Comparison of ENCODE assay signal across 1 cellular context in genomic region chr13:27403727-27404385, GRCh38.
A peak's percentile ranks its signal among the peaks of the same experiment; 100 is the strongest.
TF ChIP-seq lines count a peak whose summit lies in the region.

No MANE protein-coding gene starts in this region.

TF ChIP-seq in HepG2, 621 proteins besides CTCF, POLR2A, EP300 and RAD21 (continues in another document):
- TF ChIP-seq POGK (CRISPR knock-in tag; conservative IDR thresholded peaks at IDR 0.05) (no peak), ZC3H4 (CRISPR knock-in tag; IDR thresholded peaks at IDR 0.05; ENCODE audit: borderline replicate concordance) (no peak), ZNF3 (CRISPR knock-in tag; IDR thresholded peaks at IDR 0.05) (no peak), ZNF451 (CRISPR knock-in tag; IDR thresholded peaks at IDR 0.05) (no peak), PHB2 (IDR thresholded peaks at IDR 0.05; ENCODE audit: partially characterized antibody) (no peak), SMARCC2 (IDR thresholded peaks at IDR 0.05) (no peak), HES4 (CRISPR knock-in tag; IDR thresholded peaks at IDR 0.05; ENCODE audit: borderline replicate concordance) (no peak), KLF6 (CRISPR knock-in tag; IDR thresholded peaks at IDR 0.05) (no peak), HNRNPK (IDR thresholded peaks at IDR 0.05; ENCODE audit: low read depth, low read length, poor library complexity, severe bottlenecking) (no peak), ZSCAN20 (CRISPR knock-in tag; IDR thresholded peaks at IDR 0.05; ENCODE audit: borderline replicate concordance) (no peak), GRHL1 (CRISPR knock-in tag; conservative IDR thresholded peaks at IDR 0.05) (no peak), KDM3A (CRISPR knock-in tag; IDR thresholded peaks at IDR 0.05; ENCODE audit: low read depth) (no peak), GABPB1 (CRISPR knock-in tag; IDR thresholded peaks at IDR 0.05) (no peak), ZNF280D (CRISPR knock-in tag; IDR thresholded peaks at IDR 0.05) (peak; percentile 62; the same call in 1 of the 2 replicates), ZNF496 (CRISPR knock-in tag; IDR thresholded peaks at IDR 0.05; ENCODE audit: insufficient replicate concordance) (no peak), CREM (IDR thresholded peaks at IDR 0.05) (no peak), CREM (CRISPR knock-in tag; IDR thresholded peaks at IDR 0.05) (no peak), PHF21A (CRISPR knock-in tag; IDR thresholded peaks at IDR 0.05) (0 out of 2 replicates have a peak, but pooled peaks have one; percentile 33), HMG20A (CRISPR knock-in tag; IDR thresholded peaks at IDR 0.05; ENCODE audit: borderline replicate concordance) (0 out of 2 replicates have a peak, but pooled peaks have one; percentile 8), ZNF691 (CRISPR knock-in tag; IDR thresholded peaks at IDR 0.05; ENCODE audit: borderline replicate concordance, low read depth) (no peak), SP140L (CRISPR knock-in tag; IDR thresholded peaks at IDR 0.05; ENCODE audit: borderline replicate concordance) (no peak), ARHGAP35 (CRISPR knock-in tag; IDR thresholded peaks at IDR 0.05; ENCODE audit: borderline replicate concordance) (no peak), CREBL2 (CRISPR knock-in tag; IDR thresholded peaks at IDR 0.05; ENCODE audit: borderline replicate concordance) (no peak), ZBTB44 (CRISPR knock-in tag; IDR thresholded peaks at IDR 0.05) (no peak), UBTF (CRISPR knock-in tag; IDR thresholded peaks at IDR 0.05) (peak; percentile 22; the same call in 1 of the 2 replicates), BRCA1 (CRISPR knock-in tag; IDR thresholded peaks at IDR 0.05) (no peak), ZNF335 (CRISPR knock-in tag; IDR thresholded peaks at IDR 0.05) (no peak; the same call in 1 of the 2 replicates), ATF2 (CRISPR knock-in tag; IDR thresholded peaks at IDR 0.05) (no peak), KLF13 (CRISPR knock-in tag; IDR thresholded peaks at IDR 0.05) (no peak), RBAK (CRISPR knock-in tag; IDR thresholded peaks at IDR 0.05) (no peak), HNRNPH1 (optimal IDR thresholded peaks at IDR 0.05; ENCODE audit: low read depth, low read length) (no peak), RBM22 (optimal IDR thresholded peaks at IDR 0.05; ENCODE audit: low read length) (no peak), MEIS1 (CRISPR knock-in tag; IDR thresholded peaks at IDR 0.05; ENCODE audit: borderline replicate concordance) (no peak), NCOR1 (IDR thresholded peaks at IDR 0.05; ENCODE audit: borderline replicate concordance, low read length) (peak; percentile 30; the same call in 1 of the 2 replicates), ZNF788 (CRISPR knock-in tag; IDR thresholded peaks at IDR 0.05; ENCODE audit: borderline replicate concordance) (peak; percentile 46; the same call in 1 of the 2 replicates), WIZ (CRISPR knock-in tag; IDR thresholded peaks at IDR 0.05) (no peak), SIN3A (IDR thresholded peaks at IDR 0.05; ENCODE audit: borderline replicate concordance, low read depth, low read length) (no peak), PRDM4 (CRISPR knock-in tag; IDR thresholded peaks at IDR 0.05; ENCODE audit: borderline replicate concordance) (no peak), ZNF230 (CRISPR knock-in tag; IDR thresholded peaks at IDR 0.05) (0 out of 2 replicates have a peak, but pooled peaks have one; percentile 82), NFKB2 (CRISPR knock-in tag; IDR thresholded peaks at IDR 0.05; ENCODE audit: borderline replicate concordance) (no peak), NONO (IDR thresholded peaks at IDR 0.05) (no peak), NONO (CRISPR knock-in tag; conservative IDR thresholded peaks at IDR 0.05) (no peak), MXD3 (CRISPR knock-in tag; IDR thresholded peaks at IDR 0.05) (no peak), PRMT3 (CRISPR knock-in tag; IDR thresholded peaks at IDR 0.05; ENCODE audit: borderline replicate concordance, low read depth) (peak; percentile 57; the same call in 1 of the 2 replicates), ZNF879 (CRISPR knock-in tag; IDR thresholded peaks at IDR 0.05) (peak; percentile 42; the same call in 1 of the 2 replicates), SAP130 (CRISPR knock-in tag; IDR thresholded peaks at IDR 0.05; ENCODE audit: low read depth) (no peak), ZBTB10 (CRISPR knock-in tag; IDR thresholded peaks at IDR 0.05; ENCODE audit: borderline replicate concordance) (no peak)
